10 cellular contexts compared by ENCODE assay signal in genomic region chr11:116993599-116993998, GRCh38.
DNase-seq lines count a peak whose midpoint lies in the region; ATAC-seq and TF ChIP-seq lines count a peak whose summit lies in the region.
"Had no signal": no experiment of that assay in that cellular context is flagged by ENCODE, and none has a peak within 500 bp of the region (broad histone marks: within the 10 kb centered on the region; RNA-seq: fewer than 3 reads in every experiment).

No MANE protein-coding gene starts in this region.

- in situ Hi-C loops in brain microvascular endothelial cell (cut with HindIII; ENCODE audit: low pct_ligation_motif_present, low sequenced_read_pairs), result no loop called here

- WGBS in HUES64, result 81% methylated on average over 6 of the region's 6 CpGs
- WGBS in sigmoid colon, 2 donors, result 58 to 68% methylated on average over 6 of the region's 6 CpGs

- H4K20me1 ChIP-seq in BLaER1, result peaks cover 46% of the 10 kb centered on the region

- H3K4me2 ChIP-seq in BLaER1, result peak overlapping the region; percentile 52
- H3K4me2 ChIP-seq: smooth muscle cell had no signal

- ATAC-seq in HG02885 (IDR thresholded peaks at IDR 0.05; ENCODE audit: poor library complexity, unreplicated experiment), result no peak

- no peak for TF ChIP-seq EP300 in sigmoid colon (IDR thresholded peaks at IDR 0.05)

- H3K36me3 ChIP-seq in BLaER1, result no peaks in the 10 kb centered on the region
- H3K36me3 ChIP-seq in HUES64 (ENCODE audit: insufficient read depth, low read length), result no peaks in the 10 kb centered on the region
- H3K36me3 ChIP-seq in brain microvascular endothelial cell (replicated peaks), result no peaks in the 10 kb centered on the region
- no peaks in the 10 kb centered on the region for H3K36me3 ChIP-seq in sigmoid colon
- H3K36me3 ChIP-seq: thyroid gland had no signal

- H3K9me3 ChIP-seq in BLaER1 (no peaks in the 10 kb centered on the region), HUES64 (ENCODE audit: insufficient read depth, low read depth, low read length) (no peaks in the 10 kb centered on the region), sigmoid colon (no peaks in the 10 kb centered on the region)
- H3K9me3 ChIP-seq: thyroid gland had no signal

- H3K9ac ChIP-seq in BLaER1 (no peak overlapping the region), HUES64 (ENCODE audit: low read depth, low read length) (peak overlapping the region; percentile 40; the same call in 1 of the 2 replicates)

- H3K27ac ChIP-seq in BLaER1 (no peak overlapping the region), HUES64 (ENCODE audit: low read depth, low read length) (no peak overlapping the region), brain microvascular endothelial cell (no peak overlapping the region), sigmoid colon (peak overlapping the region in 2 of 4 donors; percentile 12 to 21)

- H3K4me3 ChIP-seq in BLaER1 (no peak overlapping the region), HUES64 (ENCODE audit: low read length) (no peak overlapping the region), brain microvascular endothelial cell (ENCODE audit: low read depth, low read length) (no peak overlapping the region), sigmoid colon (no peak overlapping the region)
- H3K4me3 ChIP-seq: smooth muscle cell, thyroid gland had no signal

- no peak for TF ChIP-seq CTCF in brain microvascular endothelial cell (IDR thresholded peaks at IDR 0.05; ENCODE audit: low read depth, low read length, missing control alignments)
- TF ChIP-seq CTCF in sigmoid colon (IDR thresholded peaks at IDR 0.05), result no peak

- no peak for TF ChIP-seq POLR2A in sigmoid colon (IDR thresholded peaks at IDR 0.05)

- H3K27me3 ChIP-seq in BLaER1 (no peaks in the 10 kb centered on the region), HUES64 (ENCODE audit: insufficient read depth, low read length) (no peaks in the 10 kb centered on the region), brain microvascular endothelial cell (replicated peaks) (no peaks in the 10 kb centered on the region), sigmoid colon (no peaks in the 10 kb centered on the region)
- H3K27me3 ChIP-seq: thyroid gland had no signal

- H3K4me1 ChIP-seq in BLaER1 (peaks cover 19% of the 10 kb centered on the region), HUES64 (ENCODE audit: insufficient read depth, low read length) (peaks cover 43% of the 10 kb centered on the region), sigmoid colon (peaks cover 0 to 45% (median 34%) of the 10 kb centered on the region in 4 donors)

- intact Hi-C loops in sigmoid colon (cut with DNase I), result no loop called here

- DNase-seq in brain microvascular endothelial cell, result peak; percentile 49
- DNase-seq in midbrain (lab: John Stamatoyannopoulos, UW), result peak; percentile 45
- DNase-seq in UCSD-AML1 (lab: John Stamatoyannopoulos, UW; ENCODE audit: unreplicated experiment), result no peak
- DNase-seq in glomerular visceral epithelial cell (ENCODE audit: extremely low spot score), result no peak
- no peak for DNase-seq in sigmoid colon

Comparison
In these comparisons a context has a peak if more than half of its experiments do, and no peak if none do; other contexts are left out.
1. DNase-seq: peak in brain microvascular endothelial cell (single experiment) and midbrain (single experiment); none in UCSD-AML1 (single experiment), glomerular visceral epithelial cell (single experiment) and sigmoid colon (single experiment).